ENCODE assay signal across 30 cellular contexts in the genomic region with DNA sequence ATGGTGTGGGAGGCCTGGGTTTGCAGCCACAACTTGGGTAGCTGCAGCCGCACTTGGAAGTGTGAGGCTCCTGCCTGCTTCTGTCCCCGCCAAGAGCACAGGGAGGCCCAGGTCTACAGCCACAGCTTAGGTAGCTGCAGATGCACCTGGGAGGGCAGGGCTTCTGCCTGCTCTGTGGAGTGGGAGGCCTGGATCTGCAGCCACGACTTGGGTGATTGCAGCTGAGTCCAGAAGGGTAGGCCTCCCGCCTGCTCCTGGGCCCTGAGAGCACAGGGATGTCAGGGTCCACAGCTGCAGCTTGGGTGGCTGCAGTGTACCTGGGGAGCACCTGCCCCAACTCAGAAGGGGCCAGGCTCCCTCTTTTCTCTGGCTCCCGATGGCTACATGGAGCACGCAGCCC.
"Had no signal": no experiment of that assay in that cellular context is flagged by ENCODE, and none has a peak within 500 bp of the region (broad histone marks: within the 10 kb centered on the region; RNA-seq: fewer than 3 reads in every experiment).

No MANE protein-coding gene starts in this region.

- H3K4me1 ChIP-seq: adrenal gland, breast epithelium had no signal

- H3K27me3 Mint-ChIP-seq: activated CD4-positive, alpha-beta memory T cell treated with anti-CD3 and anti-CD28 coated beads for 36 hours; activated CD4-positive, alpha-beta T cell treated with anti-CD3 and anti-CD28 coated beads for 36 hours; activated CD4-positive, alpha-beta T cell treated with anti-CD3 and anti-CD28 coated beads, Interleukin-2, amount 10 ng/mL, durations not matched to agents 24 days and 14 days; activated CD8-positive, alpha-beta memory T cell treated with anti-CD3 and anti-CD28 coated beads, Interleukin-2, amount 10 ng/mL, durations not matched to agents 7 days and 5 days; activated naive CD4-positive, alpha-beta T cell treated with anti-CD3 and anti-CD28 coated beads, Interleukin-2, amount 10 ng/mL, durations not matched to agents 7 days and 5 days; activated T-cell treated with anti-CD3 and anti-CD28 coated beads, Interleukin-2, amount 50 U/mL, for 24 hours; dendritic cell treated with granulocyte-macrophage colony-stimulating factor and Interleukin-4, amounts not matched to agents 40 ng/mL and 50 ng/mL, for 4 days had no signal

- ATAC-seq: activated CD4-positive, alpha-beta T cell treated with anti-CD3 and anti-CD28 coated beads for 36 hours; activated CD8-positive, alpha-beta memory T cell treated with anti-CD3 and anti-CD28 coated beads, Interleukin-2, amount 10 ng/mL, durations not matched to agents 7 days and 5 days; activated CD8-positive, alpha-beta T cell treated with anti-CD3 and anti-CD28 coated beads, Interleukin-2, amount 10 ng/mL, durations not matched to agents 7 days and 5 days; activated naive CD4-positive, alpha-beta T cell treated with anti-CD3 and anti-CD28 coated beads, Interleukin-2, amount 50 U/mL, for 72 hours; activated T-cell treated with anti-CD3 and anti-CD28 coated beads, Interleukin-2, amount 50 U/mL, for 72 hours; esophagus mucosa had no signal

- DNase-seq: activated CD4-positive, alpha-beta memory T cell treated with anti-CD3 and anti-CD28 coated beads for 36 hours; activated CD4-positive, alpha-beta T cell treated with anti-CD3 and anti-CD28 coated beads for 36 hours; activated CD4-positive, alpha-beta T cell treated with anti-CD3 and anti-CD28 coated beads, Interleukin-2, amount 10 ng/mL, durations not matched to agents 24 days and 14 days; activated CD4-positive, CD25-positive, alpha-beta regulatory T cell; activated CD4-positive, CD25-positive, alpha-beta regulatory T cell treated with anti-CD3 and anti-CD28 coated beads, Interleukin-2, amount 50 U/mL, for 72 hours; activated CD8-positive, alpha-beta memory T cell treated with anti-CD3 and anti-CD28 coated beads, Interleukin-2, amount 10 ng/mL, durations not matched to agents 7 days and 5 days; activated CD8-positive, alpha-beta memory T cell treated with anti-CD3 and anti-CD28 coated beads, Interleukin-2, amount 50 U/mL, for 4 hours; activated CD8-positive, alpha-beta T cell treated with anti-CD3 and anti-CD28 coated beads, Interleukin-2, amount 10 ng/mL, durations not matched to agents 7 days and 5 days; activated gamma-delta T cell; activated naive CD4-positive, alpha-beta T cell; activated naive CD4-positive, alpha-beta T cell treated with anti-CD3 and anti-CD28 coated beads, Interleukin-2, amount 10 ng/mL, durations not matched to agents 7 days and 5 days; activated T-cell treated with anti-CD3 and anti-CD28 coated beads, Interleukin-2, amount 50 U/mL, for 24 hours; activated T-cell treated with anti-CD3 and anti-CD28 coated beads, Interleukin-2, amount 50 U/mL, for 72 hours; adrenal gland; amygdala; central memory CD4-positive, alpha-beta T cell; cerebellar nuclear complex; effector memory CD4-positive, alpha-beta T cell; endodermal cell; foreskin fibroblast; T-helper 2 cell had no signal

- H3K4me3 ChIP-seq: adrenal gland, ascending aorta, breast epithelium, cardiac muscle cell, coronary artery, dorsolateral prefrontal cortex had no signal

- H3K4me1 Mint-ChIP-seq: activated CD4-positive, alpha-beta T cell treated with anti-CD3 and anti-CD28 coated beads for 36 hours; activated CD4-positive, alpha-beta T cell treated with anti-CD3 and anti-CD28 coated beads, Interleukin-2, amount 10 ng/mL, durations not matched to agents 24 days and 14 days; activated CD8-positive, alpha-beta memory T cell treated with anti-CD3 and anti-CD28 coated beads, Interleukin-2, amount 10 ng/mL, durations not matched to agents 7 days and 5 days; activated naive CD4-positive, alpha-beta T cell treated with anti-CD3 and anti-CD28 coated beads, Interleukin-2, amount 10 ng/mL, durations not matched to agents 7 days and 5 days; brain; endodermal cell had no signal

- H3K27me3 ChIP-seq: adrenal gland, ascending aorta, breast epithelium, cardiac muscle cell, dorsolateral prefrontal cortex had no signal

- H3K9me3 ChIP-seq: adrenal gland, ascending aorta had no signal

- H3K36me3 ChIP-seq: adrenal gland, ascending aorta, breast epithelium, cardiac muscle cell had no signal

- H3K4me3 Mint-ChIP-seq: activated CD4-positive, alpha-beta memory T cell treated with anti-CD3 and anti-CD28 coated beads for 36 hours; activated CD4-positive, alpha-beta T cell treated with anti-CD3 and anti-CD28 coated beads for 36 hours; activated CD4-positive, alpha-beta T cell treated with anti-CD3 and anti-CD28 coated beads, Interleukin-2, amount 10 ng/mL, durations not matched to agents 24 days and 14 days; activated CD8-positive, alpha-beta memory T cell treated with anti-CD3 and anti-CD28 coated beads, Interleukin-2, amount 10 ng/mL, durations not matched to agents 7 days and 5 days; activated CD8-positive, alpha-beta T cell treated with anti-CD3 and anti-CD28 coated beads, Interleukin-2, amount 10 ng/mL, durations not matched to agents 7 days and 5 days; activated naive CD4-positive, alpha-beta T cell treated with anti-CD3 and anti-CD28 coated beads, Interleukin-2, amount 10 ng/mL, durations not matched to agents 7 days and 5 days; activated T-cell treated with anti-CD3 and anti-CD28 coated beads, Interleukin-2, amount 50 U/mL, for 24 hours; activated T-cell treated with anti-CD3 and anti-CD28 coated beads, Interleukin-2, amount 50 U/mL, for 72 hours; brain; dendritic cell treated with granulocyte-macrophage colony-stimulating factor and Interleukin-4, amounts not matched to agents 40 ng/mL and 50 ng/mL, for 4 days; endodermal cell had no signal

- H3K27ac Mint-ChIP-seq: activated CD4-positive, alpha-beta memory T cell treated with anti-CD3 and anti-CD28 coated beads for 36 hours; activated CD4-positive, alpha-beta T cell treated with anti-CD3 and anti-CD28 coated beads for 36 hours; activated CD4-positive, alpha-beta T cell treated with anti-CD3 and anti-CD28 coated beads, Interleukin-2, amount 10 ng/mL, durations not matched to agents 24 days and 14 days; activated CD8-positive, alpha-beta memory T cell treated with anti-CD3 and anti-CD28 coated beads, Interleukin-2, amount 10 ng/mL, durations not matched to agents 7 days and 5 days; activated CD8-positive, alpha-beta T cell treated with anti-CD3 and anti-CD28 coated beads, Interleukin-2, amount 10 ng/mL, durations not matched to agents 7 days and 5 days; activated naive CD4-positive, alpha-beta T cell treated with anti-CD3 and anti-CD28 coated beads, Interleukin-2, amount 10 ng/mL, durations not matched to agents 7 days and 5 days; activated naive CD4-positive, alpha-beta T cell treated with anti-CD3 and anti-CD28 coated beads, Interleukin-2, amount 50 U/mL, for 72 hours; activated T-cell treated with anti-CD3 and anti-CD28 coated beads, Interleukin-2, amount 50 U/mL, for 24 hours; activated T-cell treated with anti-CD3 and anti-CD28 coated beads, Interleukin-2, amount 50 U/mL, for 72 hours; brain; dendritic cell treated with granulocyte-macrophage colony-stimulating factor and Interleukin-4, amounts not matched to agents 40 ng/mL and 50 ng/mL, for 4 days; endodermal cell had no signal

- H3K27ac ChIP-seq: adrenal gland, ascending aorta, breast epithelium, cardiac muscle cell, coronary artery, dorsolateral prefrontal cortex had no signal

- H3K36me3 Mint-ChIP-seq: activated CD8-positive, alpha-beta memory T cell treated with anti-CD3 and anti-CD28 coated beads, Interleukin-2, amount 10 ng/mL, durations not matched to agents 7 days and 5 days; activated naive CD4-positive, alpha-beta T cell treated with anti-CD3 and anti-CD28 coated beads, Interleukin-2, amount 10 ng/mL, durations not matched to agents 7 days and 5 days had no signal
